ENCODE assay signal across 20 cellular contexts in the genomic region with DNA sequence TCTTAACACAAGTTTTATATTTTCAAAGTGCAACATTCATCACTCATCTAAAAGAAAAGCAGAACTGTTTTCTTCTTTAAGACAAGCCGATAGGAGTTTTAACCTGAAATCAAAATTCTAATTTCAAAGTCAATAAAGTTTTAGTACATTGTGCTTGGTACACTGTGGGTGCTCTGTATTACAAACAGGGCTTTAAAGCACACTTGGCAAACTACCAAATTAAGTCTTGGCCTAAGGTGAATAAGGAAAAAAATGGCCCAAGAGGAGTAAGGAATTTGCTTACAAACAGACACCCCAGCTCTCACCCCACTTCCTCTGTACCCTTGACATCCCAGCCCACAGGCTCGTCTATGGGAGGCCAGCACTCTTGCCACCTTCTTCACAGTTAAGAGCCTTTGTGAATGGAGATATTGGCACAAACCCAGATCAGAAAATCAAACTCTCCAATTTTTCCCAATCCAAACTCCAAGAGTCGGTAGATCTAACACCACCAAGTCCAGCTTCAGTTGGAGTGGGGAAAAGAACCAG.
DNase-seq lines count a peak whose midpoint lies in the region; ATAC-seq, FAIRE-seq and TF ChIP-seq lines count a peak whose summit lies in the region.
"Had no signal": no experiment of that assay in that cellular context is flagged by ENCODE, and none has a peak within 500 bp of the region (broad histone marks: within the 10 kb centered on the region; RNA-seq: fewer than 3 reads in every experiment).

No MANE protein-coding gene starts in this region.

- H3K4me1 Mint-ChIP-seq in GM23338: peaks cover 7% of the 10 kb centered on the region
- H3K4me1 Mint-ChIP-seq in glutamatergic neuron (ENCODE audit: low read depth, unreplicated experiment): no peaks in the 10 kb centered on the region

- no peak overlapping the region for H3K4me2 ChIP-seq in GM23338
- H3K4me2 ChIP-seq in OCI-LY1 (ENCODE audit: low read length): peak overlapping the region; percentile 33; the same call in 1 of the 2 replicates
- no peak overlapping the region for H3K4me2 ChIP-seq in endothelial cell of umbilical vein (ENCODE audit: insufficient read depth, low read length)

- H3K9me3 Mint-ChIP-seq in GM23338 (no peaks in the 10 kb centered on the region), glutamatergic neuron (ENCODE audit: unreplicated experiment) (no peaks in the 10 kb centered on the region)
- H3K9me3 Mint-ChIP-seq: activated CD4-positive, alpha-beta T cell treated with anti-CD3 and anti-CD28 coated beads, Interleukin-2, amount 10 ng/mL, durations not matched to agents 24 days and 14 days had no signal

- dilution Hi-C loops in endothelial cell of umbilical vein (cut with MboI; ENCODE audit: extremely low pct_ligation_motif_present, low sequenced_read_pairs): no loop called here

- FAIRE-seq in endothelial cell of umbilical vein (lab: Jason Lieb, UNC): no peak

- H3K9me3 ChIP-seq in OCI-LY1 (ENCODE audit: low read length) (no peaks in the 10 kb centered on the region), endothelial cell of umbilical vein (replicated peaks; ENCODE audit: control insufficient read depth, insufficient read depth, low read length) (no peaks in the 10 kb centered on the region)
- H3K9me3 ChIP-seq: adrenal gland, esophagus muscularis mucosa, gastroesophageal sphincter, neutrophil, right lobe of liver had no signal

- no peaks in the 10 kb centered on the region for H3K27me3 ChIP-seq in GM23338 (ENCODE audit: insufficient read depth)
- H3K27me3 ChIP-seq in OCI-LY1 (ENCODE audit: insufficient read depth, low read length): no peaks in the 10 kb centered on the region
- no peaks in the 10 kb centered on the region for H3K27me3 ChIP-seq in endothelial cell of umbilical vein (ENCODE audit: control insufficient read depth in 2 of 2, insufficient read depth in 2 of 2, low read length in 2 of 2)
- H3K27me3 ChIP-seq: adrenal gland, cardiac muscle cell, esophagus muscularis mucosa, gastroesophageal sphincter, neutrophil, right lobe of liver had no signal

- DNase-seq in GM23338 (ENCODE audit: low spot score): no peak
- DNase-seq in endothelial cell of umbilical vein (ENCODE audit: low read depth, low spot score): peak; percentile 19
- peak; percentile 64 for DNase-seq in renal cortical epithelial cell (ENCODE audit: low read depth)
- DNase-seq in central memory CD4-positive, alpha-beta T cell: no peak
- DNase-seq in glutamatergic neuron: no peak
- DNase-seq: activated CD4-positive, alpha-beta T cell treated with anti-CD3 and anti-CD28 coated beads, Interleukin-2, amount 10 ng/mL, durations not matched to agents 24 days and 14 days; activated gamma-delta T cell treated with Interleukin-2 at 50 U/mL for 16 hours; adrenal gland; DND-41; NCI-H1694; right lobe of liver; stimulated activated CD4-positive, alpha-beta T cell treated with anti-CD3 and anti-CD28 coated beads, Interleukin-15, amount 100 ng/mL, for 24 hours; stimulated activated naive B cell treated with anti-CD40 and anti-IgM and Interleukin-4, amounts not matched to agents 10 μg/mL and 1 μg/mL and 100 μg/mL, for 72 hours had no signal

- no peak overlapping the region for H3K4me3 Mint-ChIP-seq in GM23338
- H3K4me3 Mint-ChIP-seq in glutamatergic neuron (ENCODE audit: unreplicated experiment): no peak overlapping the region
- H3K4me3 Mint-ChIP-seq: activated CD4-positive, alpha-beta T cell treated with anti-CD3 and anti-CD28 coated beads, Interleukin-2, amount 10 ng/mL, durations not matched to agents 24 days and 14 days; stimulated activated naive B cell treated with anti-CD40 and anti-IgM and Interleukin-4, amounts not matched to agents 10 μg/mL and 1 μg/mL and 100 μg/mL, for 72 hours had no signal

- no TSS peak for BruUV-seq in endothelial cell of umbilical vein (replicated peaks; lab: Mats Ljungman, UMichigan)

- intact Hi-C loops in endothelial cell of umbilical vein (cut with micrococcal nuclease): no loop called here

- H4K20me1 ChIP-seq in GM23338 (replicated peaks; ENCODE audit: insufficient read depth) (no peaks in the 10 kb centered on the region; the same call in 1 of the 2 replicates), OCI-LY1 (ENCODE audit: insufficient read depth, low read length) (no peaks in the 10 kb centered on the region), endothelial cell of umbilical vein (replicated peaks; ENCODE audit: control insufficient read depth, extremely low read depth, insufficient read depth, low read length) (no peaks in the 10 kb centered on the region)

- H3K9ac ChIP-seq in OCI-LY1 (ENCODE audit: low read length) (peak overlapping the region; percentile 9; the same call in 1 of the 2 replicates), endothelial cell of umbilical vein (replicated peaks; ENCODE audit: extremely low read depth, insufficient read depth, low read length) (no peak overlapping the region)

- TF ChIP-seq POLR2A in endothelial cell of umbilical vein (IDR thresholded peaks at IDR 0.05; ENCODE audit: low read depth, low read length): no peak

- POLR2A ChIA-PET in endothelial cell of umbilical vein (lab: Charles Lee): no interaction called here

- TF ChIP-seq CTCF in GM23338 (conservative IDR thresholded peaks at IDR 0.05; ENCODE audit: low read depth in 2 of 2) (no peak), OCI-LY1 (IDR thresholded peaks at IDR 0.05; ENCODE audit: low read length) (no peak), endothelial cell of umbilical vein (IDR thresholded peaks at IDR 0.05; ENCODE audit: extremely low read depth in 1 of 2, insufficient read depth in 1 of 2, low read depth in 1 of 2, low read length in 2 of 2) (no peak), glutamatergic neuron (IDR thresholded peaks at IDR 0.05; ENCODE audit: partially characterized antibody, unreplicated experiment) (no peak)

- H3K27me3 Mint-ChIP-seq in GM23338 (ENCODE audit: insufficient read depth, low read depth, poor library complexity): no peaks in the 10 kb centered on the region
- H3K27me3 Mint-ChIP-seq in glutamatergic neuron (ENCODE audit: unreplicated experiment): no peaks in the 10 kb centered on the region
- H3K27me3 Mint-ChIP-seq: activated CD4-positive, alpha-beta T cell treated with anti-CD3 and anti-CD28 coated beads, Interleukin-2, amount 10 ng/mL, durations not matched to agents 24 days and 14 days; stimulated activated naive B cell treated with anti-CD40 and anti-IgM and Interleukin-4, amounts not matched to agents 10 μg/mL and 1 μg/mL and 100 μg/mL, for 72 hours had no signal

- H3K79me2 ChIP-seq in GM23338 (replicated peaks; ENCODE audit: insufficient read depth): no peaks in the 10 kb centered on the region
- H3K79me2 ChIP-seq in OCI-LY1 (ENCODE audit: insufficient read depth, low read length): no peaks in the 10 kb centered on the region
- H3K79me2 ChIP-seq in endothelial cell of umbilical vein (ENCODE audit: control insufficient read depth, insufficient read depth, low read length): peaks cover 2% of the 10 kb centered on the region

- CTCF ChIA-PET in endothelial cell of umbilical vein (lab: Charles Lee): interaction anchor here (1.0 to 1.8 kb wide), 6 partner anchors 9 to 145 kb away, joined by 3 to 8 read pairs (median 4); no protein-coding TSS in a partner anchor

- no peak overlapping the region for H3K27ac ChIP-seq in GM23338 (ENCODE audit: low read depth)
- H3K27ac ChIP-seq in OCI-LY1 (ENCODE audit: low read depth, low read length, poor library complexity, severe bottlenecking): peak overlapping the region; percentile 72
- H3K27ac ChIP-seq in endothelial cell of umbilical vein (ENCODE audit: insufficient read depth, low read depth, low read length): no peak overlapping the region
- H3K27ac ChIP-seq: adrenal gland, cardiac muscle cell, esophagus muscularis mucosa, gastroesophageal sphincter, neutrophil, right lobe of liver had no signal

- ATAC-seq in GM23338 (no peak), GM18909 (IDR thresholded peaks at IDR 0.05; ENCODE audit: poor library complexity, unreplicated experiment) (no peak), HG02970 (IDR thresholded peaks at IDR 0.05; ENCODE audit: low FRiP score, unreplicated experiment) (no peak)
- ATAC-seq: gastroesophageal sphincter; right lobe of liver; stimulated activated naive B cell treated with anti-CD40 and anti-IgM and Interleukin-4, amounts not matched to agents 10 μg/mL and 1 μg/mL and 100 μg/mL, for 72 hours had no signal

- H3K4me3 ChIP-seq in GM23338: no peak overlapping the region
- no peak overlapping the region for H3K4me3 ChIP-seq in OCI-LY1 (ENCODE audit: low read depth, low read length, poor library complexity, severe bottlenecking)
- H3K4me3 ChIP-seq in endothelial cell of umbilical vein (replicated peaks in 1 of 3; ENCODE audit: insufficient read depth in 1 of 3, low read depth in 1 of 3, low read length in 3 of 3): no peak overlapping the region
- H3K4me3 ChIP-seq: adrenal gland, cardiac muscle cell, esophagus muscularis mucosa, gastroesophageal sphincter, right lobe of liver had no signal

- H3F3A ChIP-seq in GM23338 (replicated peaks; ENCODE audit: low read depth) (no peaks in the 10 kb centered on the region), OCI-LY1 (ENCODE audit: insufficient read depth, low read length) (no peaks in the 10 kb centered on the region)

- no peaks in the 10 kb centered on the region for H3K9me1 ChIP-seq in endothelial cell of umbilical vein (replicated peaks; ENCODE audit: control insufficient read depth, extremely low read depth, insufficient read depth, low read length)

- no peaks in the 10 kb centered on the region for H3K36me3 ChIP-seq in GM23338 (ENCODE audit: insufficient read depth)
- peaks cover 26% of the 10 kb centered on the region for H3K36me3 ChIP-seq in OCI-LY1 (ENCODE audit: insufficient read depth, low read length)
- H3K36me3 ChIP-seq in endothelial cell of umbilical vein (ENCODE audit: control insufficient read depth in 2 of 2, extremely low read depth in 1 of 2, insufficient read depth in 2 of 2, low read length in 2 of 2): no peaks in the 10 kb centered on the region
- H3K36me3 ChIP-seq: adrenal gland, cardiac muscle cell, esophagus muscularis mucosa, gastroesophageal sphincter, neutrophil, right lobe of liver had no signal

- H2AFZ ChIP-seq in GM23338: no peak overlapping the region
- H2AFZ ChIP-seq in OCI-LY1 (ENCODE audit: low read length): no peak overlapping the region
- no peak overlapping the region for H2AFZ ChIP-seq in endothelial cell of umbilical vein (ENCODE audit: low read depth, low read length)

- peak overlapping the region; percentile 17; the same call in 1 of the 2 replicates for H3K27ac Mint-ChIP-seq in GM23338
- no peak overlapping the region for H3K27ac Mint-ChIP-seq in glutamatergic neuron (ENCODE audit: unreplicated experiment)
- H3K27ac Mint-ChIP-seq: activated CD4-positive, alpha-beta T cell treated with anti-CD3 and anti-CD28 coated beads, Interleukin-2, amount 10 ng/mL, durations not matched to agents 24 days and 14 days; stimulated activated naive B cell treated with anti-CD40 and anti-IgM and Interleukin-4, amounts not matched to agents 10 μg/mL and 1 μg/mL and 100 μg/mL, for 72 hours had no signal

- no peaks in the 10 kb centered on the region for H3K36me3 Mint-ChIP-seq in GM23338 (ENCODE audit: low read depth)
- H3K36me3 Mint-ChIP-seq in glutamatergic neuron (ENCODE audit: unreplicated experiment): no peaks in the 10 kb centered on the region

- 0 out of 2 replicates have a peak, but pooled peaks cover 3% of the 10 kb centered on the region for H3K9me2 ChIP-seq in GM23338 (ENCODE audit: insufficient read depth)
- H3K9me2 ChIP-seq in OCI-LY1 (ENCODE audit: low read depth, low read length): no peaks in the 10 kb centered on the region

- 0 out of 2 replicates have a peak, but pooled peaks cover 4% of the 10 kb centered on the region for H3K4me1 ChIP-seq in GM23338 (ENCODE audit: insufficient read depth)
- peaks cover 48% of the 10 kb centered on the region for H3K4me1 ChIP-seq in OCI-LY1 (ENCODE audit: insufficient read depth, low read length, severe bottlenecking)
- H3K4me1 ChIP-seq in endothelial cell of umbilical vein (ENCODE audit: control insufficient read depth, extremely low read depth, insufficient read depth, low read length): peaks cover 11% of the 10 kb centered on the region
- H3K4me1 ChIP-seq: adrenal gland, esophagus muscularis mucosa, gastroesophageal sphincter, right lobe of liver had no signal

Comparison
In these comparisons a context has a peak if more than half of its experiments do, and no peak if none do; other contexts are left out.
1. DNase-seq: peak in endothelial cell of umbilical vein (single experiment) and renal cortical epithelial cell (single experiment); none in GM23338 (single experiment), central memory CD4-positive, alpha-beta T cell (single experiment) and glutamatergic neuron (single experiment).